1 cellular context compared by ENCODE assay signal in genomic region chr6:22784611-22785010, GRCh38.
TF ChIP-seq lines count a peak whose summit lies in the region.

No MANE protein-coding gene starts in this region.

TF ChIP-seq in WTC11, 78 proteins besides CTCF, POLR2A, EP300 and RAD21 (continued from another document):
- TF ChIP-seq ZNF532 (CRISPR knock-in tag; IDR thresholded peaks at IDR 0.05; ENCODE audit: borderline replicate concordance) (no peak), IRF2 (CRISPR knock-in tag; IDR thresholded peaks at IDR 0.05; ENCODE audit: borderline replicate concordance, low read depth) (no peak), KAT7 (CRISPR knock-in tag; IDR thresholded peaks at IDR 0.05; ENCODE audit: borderline replicate concordance) (no peak), RORB (CRISPR knock-in tag; IDR thresholded peaks at IDR 0.05) (no peak), JUN (CRISPR knock-in tag; IDR thresholded peaks at IDR 0.05) (no peak), ELF4 (CRISPR knock-in tag; IDR thresholded peaks at IDR 0.05; ENCODE audit: low read depth) (no peak), ZNF512 (CRISPR knock-in tag; IDR thresholded peaks at IDR 0.05; ENCODE audit: borderline replicate concordance) (no peak), ZNF138 (CRISPR knock-in tag; conservative IDR thresholded peaks at IDR 0.05) (no peak), ZNF232 (CRISPR knock-in tag; IDR thresholded peaks at IDR 0.05) (no peak), CBFB (CRISPR knock-in tag; IDR thresholded peaks at IDR 0.05; ENCODE audit: low read depth) (no peak), SP1 (CRISPR knock-in tag; conservative IDR thresholded peaks at IDR 0.05) (no peak)
